In the genomic region with DNA sequence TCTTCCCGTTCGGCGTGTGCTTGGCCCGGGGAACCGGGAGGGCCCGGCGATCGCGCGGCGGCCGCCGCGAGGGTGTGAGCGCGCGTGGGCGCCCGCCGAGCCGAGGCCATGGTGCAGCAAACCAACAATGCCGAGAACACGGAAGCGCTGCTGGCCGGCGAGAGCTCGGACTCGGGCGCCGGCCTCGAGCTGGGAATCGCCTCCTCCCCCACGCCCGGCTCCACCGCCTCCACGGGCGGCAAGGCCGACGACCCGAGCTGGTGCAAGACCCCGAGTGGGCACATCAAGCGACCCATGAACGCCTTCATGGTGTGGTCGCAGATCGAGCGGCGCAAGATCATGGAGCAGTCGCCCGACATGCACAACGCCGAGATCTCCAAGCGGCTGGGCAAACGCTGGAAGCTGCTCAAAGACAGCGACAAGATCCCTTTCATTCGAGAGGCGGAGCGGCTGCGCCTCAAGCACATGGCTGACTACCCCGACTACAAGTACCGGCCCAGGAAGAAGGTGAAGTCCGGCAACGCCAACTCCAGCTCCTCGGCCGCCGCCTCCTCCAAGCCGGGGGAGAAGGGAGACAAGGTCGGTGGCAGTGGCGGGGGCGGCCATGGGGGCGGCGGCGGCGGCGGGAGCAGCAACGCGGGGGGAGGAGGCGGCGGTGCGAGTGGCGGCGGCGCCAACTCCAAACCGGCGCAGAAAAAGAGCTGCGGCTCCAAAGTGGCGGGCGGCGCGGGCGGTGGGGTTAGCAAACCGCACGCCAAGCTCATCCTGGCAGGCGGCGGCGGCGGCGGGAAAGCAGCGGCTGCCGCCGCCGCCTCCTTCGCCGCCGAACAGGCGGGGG, we compare ENCODE assay signal across 8 cellular contexts. TPM values are rescaled to one million over a fixed set of nuclear protein-coding genes. Genes with fewer than 3 reads are reported as not detected.
DNase-seq lines count a peak whose midpoint lies in the region; ATAC-seq and TF ChIP-seq lines count a peak whose summit lies in the region.

No MANE protein-coding gene starts in this region.

- H2AK5ac ChIP-seq in trophoblast cell (ENCODE audit: low read length), result peak overlapping the region; percentile 83

- H3K27ac ChIP-seq in A673 (ENCODE audit: low read depth, low read length, poor library complexity, severe bottlenecking) (peak overlapping the region; percentile 89), Peyer's patch (peak overlapping the region; percentile 77 to 93 (median 87)), left ventricle myocardium inferior (replicated peaks) (peak overlapping the region; percentile 93), trophoblast cell (ENCODE audit: low read depth, low read length) (peak overlapping the region; percentile 94)

- peak overlapping the region; percentile 71 for H3K4me2 ChIP-seq in trophoblast cell (ENCODE audit: low read length)

- H4K8ac ChIP-seq in trophoblast cell (ENCODE audit: low read depth, low read length), result peak overlapping the region; percentile 59

- peak; percentile 14 for ATAC-seq in HG02981 (IDR thresholded peaks at IDR 0.05; ENCODE audit: unreplicated experiment)

- H3K79me2 ChIP-seq in trophoblast cell (ENCODE audit: control insufficient read depth, insufficient read depth, low read length, poor library complexity), result peaks cover 30% of the 10 kb centered on the region

- peak overlapping the region; percentile 98 for H3K14ac ChIP-seq in trophoblast cell (ENCODE audit: low read length)

- H3K4me3 ChIP-seq in A673 (ENCODE audit: low read depth, low read length, poor library complexity, severe bottlenecking), result peak overlapping the region; percentile 86
- peak overlapping the region; percentile 54 to 83 (median 70) for H3K4me3 ChIP-seq in Peyer's patch
- H3K4me3 ChIP-seq in left ventricle myocardium inferior, result peak overlapping the region; percentile 85
- H3K4me3 ChIP-seq in trophoblast cell (ENCODE audit: low read depth, low read length), result peak overlapping the region; percentile 99

- H3K36me3 ChIP-seq in A673 (ENCODE audit: insufficient read depth, low read length, poor library complexity, severe bottlenecking), result peaks cover 26% of the 10 kb centered on the region
- no peaks in the 10 kb centered on the region for H3K36me3 ChIP-seq in Peyer's patch
- H3K36me3 ChIP-seq in left ventricle myocardium inferior, result no peaks in the 10 kb centered on the region
- H3K36me3 ChIP-seq in trophoblast cell (ENCODE audit: control insufficient read depth in 1 of 2, insufficient read depth in 2 of 2, low read length in 2 of 2), result peaks cover 15% of the 10 kb centered on the region in 2 experiments

- in situ Hi-C loops in GM13976 (cut with MboI; ENCODE audit: low sequenced_read_pairs, unreplicated experiment), result loop anchor here (25.0 kb wide), 2 partner anchors 657 to 732 kb away; no protein-coding TSS in a partner anchor

- H2BK5ac ChIP-seq in trophoblast cell (ENCODE audit: low read depth, low read length, poor library complexity), result peak overlapping the region; percentile 75

- WGBS in trophoblast cell (ENCODE audit: extremely low coverage, insufficient coverage, insufficient read length), result no CpG with 5 or more reads among the region's 105 CpGs

- no peaks in the 10 kb centered on the region for H3K27me3 ChIP-seq in A673 (replicated peaks; ENCODE audit: insufficient read depth, low read depth, low read length, poor library complexity)
- H3K27me3 ChIP-seq in Peyer's patch, result no peaks in the 10 kb centered on the region
- H3K27me3 ChIP-seq in left ventricle myocardium inferior (ENCODE audit: low read depth), result no peaks in the 10 kb centered on the region
- no peaks in the 10 kb centered on the region for H3K27me3 ChIP-seq in trophoblast cell (ENCODE audit: insufficient read depth, low read length)

- peak overlapping the region; percentile 90 for H4K91ac ChIP-seq in trophoblast cell (ENCODE audit: low read depth, low read length)

- BruUV-seq in A673 (replicated peaks; lab: Mats Ljungman, UMichigan), result no TSS peak

- peak overlapping the region; percentile 99 for H3K9ac ChIP-seq in trophoblast cell (ENCODE audit: low read length)

- no peak for TF ChIP-seq CTCF in A673 (conservative IDR thresholded peaks at IDR 0.05; ENCODE audit: low read depth, low read length)
- TF ChIP-seq CTCF in GM13976 (IDR thresholded peaks at IDR 0.05; ENCODE audit: borderline replicate concordance, control extremely low read depth, extremely low read depth, insufficient read depth, missing control alignments), result no peak
- TF ChIP-seq CTCF in Peyer's patch (IDR thresholded peaks at IDR 0.05), result no peak
- TF ChIP-seq CTCF in left ventricle myocardium inferior (IDR thresholded peaks at IDR 0.05; ENCODE audit: borderline replicate concordance), result no peak

- CTCF ChIA-PET in A673 (lab: Charles Lee), result no interaction called here

- H2AFZ ChIP-seq in trophoblast cell (ENCODE audit: insufficient read depth, low read length, poor library complexity), result peak overlapping the region; percentile 77

- DNase-seq in A673 (ENCODE audit: low spot score), result peak; percentile 76
- DNase-seq in GM13976 (ENCODE audit: low spot score), result peak; percentile 66
- DNase-seq in Peyer's patch, result peak; percentile 23 to 80 (median 73)
- DNase-seq in amniotic epithelial cell (ENCODE audit: low read depth), result peak; percentile 69
- DNase-seq in left ventricle myocardium inferior, result peak; percentile 65
- DNase-seq in trophoblast cell, result peak; percentile 25 to 54
- no peak for DNase-seq in SHP77 (lab: John Stamatoyannopoulos, UW)

- no peak for TF ChIP-seq POLR2A in Peyer's patch (IDR thresholded peaks at IDR 0.05)

- peak overlapping the region; percentile 46 for H2BK12ac ChIP-seq in trophoblast cell (ENCODE audit: low read length)

- peak overlapping the region; percentile 87 for H3K4ac ChIP-seq in trophoblast cell (ENCODE audit: low read depth, low read length)

- H3K79me1 ChIP-seq in trophoblast cell (ENCODE audit: low read length), result peaks cover 32% of the 10 kb centered on the region

- peak overlapping the region; percentile 73 for H4K12ac ChIP-seq in trophoblast cell (ENCODE audit: low read depth, low read length)

- H3K9me3 ChIP-seq in A673 (ENCODE audit: low read depth, low read length, poor library complexity, severe bottlenecking), result no peaks in the 10 kb centered on the region
- H3K9me3 ChIP-seq in Peyer's patch, result no peaks in the 10 kb centered on the region
- H3K9me3 ChIP-seq in left ventricle myocardium inferior (replicated peaks), result no peaks in the 10 kb centered on the region
- no peaks in the 10 kb centered on the region for H3K9me3 ChIP-seq in trophoblast cell (ENCODE audit: insufficient read depth, low read depth, low read length)

- H3K18ac ChIP-seq in trophoblast cell (ENCODE audit: low read length), result peak overlapping the region; percentile 99

- intact Hi-C loops in A673 (cut with micrococcal nuclease; ENCODE audit: unreplicated experiment), result loop anchor here (5.0 kb wide), 2 partner anchors 148 to 228 kb away; no protein-coding TSS in a partner anchor
- intact Hi-C loops in left ventricle myocardium inferior (cut with micrococcal nuclease), result loop anchor here (5.0 to 10.0 kb wide), 2 partner anchors 550 to 1032 kb away; no protein-coding TSS in a partner anchor

- peak overlapping the region; percentile 0 for H3K23ac ChIP-seq in trophoblast cell (ENCODE audit: low read length)

- POLR2A ChIA-PET in A673 (lab: Charles Lee; ENCODE audit: low non-redundant PET), result interaction anchor here (0.6 kb wide), 2 partner anchors 599 to 771 kb away, joined by 3 to 4 read pairs; no protein-coding TSS in a partner anchor

- peak overlapping the region; percentile 73 for H2BK120ac ChIP-seq in trophoblast cell (ENCODE audit: insufficient read depth, low read length, poor library complexity)

- peaks cover 22% of the 10 kb centered on the region for H3K4me1 ChIP-seq in A673 (ENCODE audit: insufficient read depth, low read length, poor library complexity, severe bottlenecking)
- peaks cover 0 to 13% (median 1%) of the 10 kb centered on the region in 4 donors for H3K4me1 ChIP-seq in Peyer's patch
- H3K4me1 ChIP-seq in left ventricle myocardium inferior, result peaks cover 56% of the 10 kb centered on the region
- H3K4me1 ChIP-seq in trophoblast cell (ENCODE audit: control insufficient read depth in 1 of 2, insufficient read depth in 2 of 2, low read length in 2 of 2), result peaks cover 2% of the 10 kb centered on the region in 2 experiments

RNA-seq across cellular contexts. Expression of a gene that starts 1.1 kb away (rescaled TPM):
- total RNA-seq in A673 (2021) (50.7 and 59.4 TPM in 2 replicates), Peyer's patch (10 to 100 TPM; 11.4 to 23.9 (median 16.1) TPM), left ventricle myocardium inferior (3.8 TPM)
- polyA plus RNA-seq in trophoblast cell (2013), result 117 and 120 TPM in 2 replicates

Comparison
In these comparisons a context has a peak if more than half of its experiments do, and no peak if none do; other contexts are left out.
1. DNase-seq: peak in A673 (single experiment), GM13976 (single experiment), Peyer's patch (3 of 3), amniotic epithelial cell (single experiment), left ventricle myocardium inferior (single experiment) and trophoblast cell (2 of 2); none in SHP77 (0 of 2).
2. Peak in every context shown above with its lines, with median percentiles within 50 percentile points of each other: H3K27ac ChIP-seq and H3K4me3 ChIP-seq.